13 cellular contexts compared by ENCODE assay signal in the genomic region with DNA sequence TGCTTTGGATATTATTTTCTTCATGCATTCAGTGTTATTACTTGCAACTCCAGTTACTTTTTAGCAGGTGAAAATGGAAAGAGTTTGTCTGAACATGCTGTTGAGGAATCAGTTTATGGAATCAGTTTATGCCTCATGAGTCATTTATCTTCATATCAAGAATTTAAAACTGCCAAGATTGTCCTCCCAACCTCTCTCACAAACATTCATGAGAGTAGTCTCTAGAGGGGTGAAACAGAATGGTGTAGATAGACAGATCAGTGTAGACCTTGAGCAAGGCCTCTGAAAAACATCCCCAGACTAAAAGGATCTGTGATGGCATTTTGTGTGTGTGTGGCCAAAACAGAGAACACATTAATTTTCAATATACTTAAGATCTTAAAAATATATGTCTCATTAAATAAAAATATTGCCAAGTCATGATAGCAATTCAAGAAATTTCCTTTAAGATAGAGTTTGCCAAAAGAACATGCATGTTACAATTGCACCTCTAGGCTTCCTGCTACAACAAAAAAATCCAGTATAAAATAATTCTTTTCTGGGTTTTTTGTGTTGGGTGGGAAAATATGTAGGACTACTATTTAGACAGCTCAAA. TPM values are rescaled to one million over a fixed set of nuclear protein-coding genes. Genes with fewer than 3 reads are reported as not detected.
A peak's percentile ranks its signal among the peaks of the same experiment; 100 is the strongest.
DNase-seq lines count a peak whose midpoint lies in the region; ATAC-seq and TF ChIP-seq lines count a peak whose summit lies in the region.
"Had no signal": no experiment of that assay in that cellular context is flagged by ENCODE, and none has a peak within 500 bp of the region (broad histone marks: within the 10 kb centered on the region; RNA-seq: fewer than 3 reads in every experiment).

No MANE protein-coding gene starts in this region.

- no TSS peak for BruUV-seq in Panc1 (replicated peaks; lab: Mats Ljungman, UMichigan)

- peaks cover 55% of the 10 kb centered on the region for H3K4me1 Mint-ChIP-seq in T-helper 2 cell treated with Interferon-gamma antibody and Interleukin-4, amounts not matched to agents 5 μg/mL and 100 μg/mL, for 36 hours (ENCODE audit: low read depth)
- H3K4me1 Mint-ChIP-seq in dendritic cell treated with granulocyte-macrophage colony-stimulating factor and Interleukin-4, amounts not matched to agents 40 ng/mL and 50 ng/mL, for 4 days (ENCODE audit: low read depth), result peaks cover 40% of the 10 kb centered on the region

- H3K9me3 Mint-ChIP-seq in T-helper 2 cell treated with Interferon-gamma antibody and Interleukin-4, amounts not matched to agents 5 μg/mL and 100 μg/mL, for 36 hours, result no peaks in the 10 kb centered on the region
- H3K9me3 Mint-ChIP-seq in dendritic cell treated with granulocyte-macrophage colony-stimulating factor and Interleukin-4, amounts not matched to agents 40 ng/mL and 50 ng/mL, for 4 days, result no peaks in the 10 kb centered on the region

- H3K9me3 ChIP-seq in Panc1 (ENCODE audit: control insufficient read depth, insufficient read depth, low read depth, low read length), result no peaks in the 10 kb centered on the region
- H3K9me3 ChIP-seq in right cardiac atrium (ENCODE audit: control insufficient read depth, low read length), result no peaks in the 10 kb centered on the region
- no peaks in the 10 kb centered on the region for H3K9me3 ChIP-seq in Peyer's patch
- H3K9me3 ChIP-seq: gastroesophageal sphincter had no signal

- in situ Hi-C loops in Panc1 (cut with HindIII; ENCODE audit: low pct_unique_long_range_greater_than_20kb, low sequenced_read_pairs), result no loop called here

- H3K36me3 ChIP-seq in Panc1 (ENCODE audit: control insufficient read depth, insufficient read depth, low read length), result peaks cover 20% of the 10 kb centered on the region
- peaks cover 0 to 9% (median 0%) of the 10 kb centered on the region in 3 donors for H3K36me3 ChIP-seq in Peyer's patch

- H3K27ac ChIP-seq in Panc1 (ENCODE audit: low read length) (peak overlapping the region; percentile 26), right cardiac atrium (ENCODE audit: low read length) (no peak overlapping the region), Peyer's patch (no peak overlapping the region)
- H3K27ac ChIP-seq: gastroesophageal sphincter had no signal

- H3K27ac Mint-ChIP-seq in T-helper 2 cell treated with Interferon-gamma antibody and Interleukin-4, amounts not matched to agents 5 μg/mL and 100 μg/mL, for 36 hours, result peak overlapping the region; percentile 72
- no peak overlapping the region for H3K27ac Mint-ChIP-seq in dendritic cell treated with granulocyte-macrophage colony-stimulating factor and Interleukin-4, amounts not matched to agents 40 ng/mL and 50 ng/mL, for 4 days

- peaks cover 18% of the 10 kb centered on the region for H3K4me1 ChIP-seq in Panc1 (ENCODE audit: control insufficient read depth, insufficient read depth, low read length)
- peaks cover 4% of the 10 kb centered on the region for H3K4me1 ChIP-seq in right cardiac atrium (ENCODE audit: control insufficient read depth, insufficient read depth, low read length)
- no peaks in the 10 kb centered on the region for H3K4me1 ChIP-seq in Peyer's patch

- H3K36me3 Mint-ChIP-seq in T-helper 2 cell treated with Interferon-gamma antibody and Interleukin-4, amounts not matched to agents 5 μg/mL and 100 μg/mL, for 36 hours (ENCODE audit: low read depth), result peaks cover 58% of the 10 kb centered on the region
- H3K36me3 Mint-ChIP-seq in dendritic cell treated with granulocyte-macrophage colony-stimulating factor and Interleukin-4, amounts not matched to agents 40 ng/mL and 50 ng/mL, for 4 days (ENCODE audit: low read depth), result peaks cover 69% of the 10 kb centered on the region

- H3K4me3 Mint-ChIP-seq in T-helper 2 cell treated with Interferon-gamma antibody and Interleukin-4, amounts not matched to agents 5 μg/mL and 100 μg/mL, for 36 hours, result peak overlapping the region; percentile 77
- H3K4me3 Mint-ChIP-seq in dendritic cell treated with granulocyte-macrophage colony-stimulating factor and Interleukin-4, amounts not matched to agents 40 ng/mL and 50 ng/mL, for 4 days, result peak overlapping the region; percentile 40

- H3K4me3 ChIP-seq in Panc1 (ENCODE audit: low read depth in 2 of 2, low read length in 2 of 2), result no peak overlapping the region; a peak in 1 of 4 replicates
- peak overlapping the region; percentile 16 for H3K4me3 ChIP-seq in retinal pigment epithelial cell (ENCODE audit: low read length)
- no peak overlapping the region for H3K4me3 ChIP-seq in right cardiac atrium (ENCODE audit: low read length)
- no peak overlapping the region for H3K4me3 ChIP-seq in Peyer's patch
- H3K4me3 ChIP-seq: gastroesophageal sphincter had no signal

- CTCF ChIA-PET in Panc1 (lab: Charles Lee), result no interaction called here

- POLR2A ChIA-PET in Panc1 (lab: Charles Lee), result no interaction called here

- TF ChIP-seq CTCF in Panc1 (IDR thresholded peaks at IDR 0.05) (no peak), retinal pigment epithelial cell (conservative IDR thresholded peaks at IDR 0.05; ENCODE audit: low read depth, low read length) (no peak), Peyer's patch (IDR thresholded peaks at IDR 0.05) (no peak)

- no peaks in the 10 kb centered on the region for H3K27me3 Mint-ChIP-seq in T-helper 2 cell treated with Interferon-gamma antibody and Interleukin-4, amounts not matched to agents 5 μg/mL and 100 μg/mL, for 36 hours (ENCODE audit: low read depth)
- H3K27me3 Mint-ChIP-seq in dendritic cell treated with granulocyte-macrophage colony-stimulating factor and Interleukin-4, amounts not matched to agents 40 ng/mL and 50 ng/mL, for 4 days, result no peaks in the 10 kb centered on the region

- TF ChIP-seq POLR2A in Peyer's patch (IDR thresholded peaks at IDR 0.05), result no peak

- ATAC-seq in Panc1 (no peak), right cardiac atrium (no peak)
- ATAC-seq: gastroesophageal sphincter had no signal

- no peak for DNase-seq in T-helper 2 cell treated with Interferon-gamma antibody and Interleukin-4, amounts not matched to agents 5 μg/mL and 100 μg/mL, for 36 hours (ENCODE audit: low spot score)
- DNase-seq in T-helper 2 cell, result no peak
- no peak for DNase-seq in Panc1 (ENCODE audit: low read depth, low spot score)
- DNase-seq in retinal pigment epithelial cell (ENCODE audit: low read depth), result no peak
- no peak for DNase-seq in SKM-1 (lab: John Stamatoyannopoulos, UW; ENCODE audit: unreplicated experiment)
- DNase-seq in right cardiac atrium, result no peak
- no peak for DNase-seq in Peyer's patch
- DNase-seq: activated CD8-positive, alpha-beta memory T cell treated with anti-CD3 and anti-CD28 coated beads, Interleukin-2, amount 50 U/mL, for 48 hours; cerebellar nuclear complex; NCI-H1436 treated with DMSO at 0.1 percent for 48 hours; T-helper 9 cell had no signal

- intact Hi-C loops in Panc1 (cut with micrococcal nuclease; ENCODE audit: unreplicated experiment), result no loop called here
- intact Hi-C loops in dendritic cell treated with granulocyte-macrophage colony-stimulating factor and Interleukin-4, amounts not matched to agents 40 ng/mL and 50 ng/mL, for 4 days (cut with micrococcal nuclease), result loop anchor here (10.0 kb wide), 1 partner anchor 852 kb away; no protein-coding TSS in a partner anchor
- intact Hi-C loops in right cardiac atrium (cut with DNase I), result no loop called here

- no peaks in the 10 kb centered on the region for H3K27me3 ChIP-seq in Panc1 (ENCODE audit: control insufficient read depth, insufficient read depth, low read length)
- no peaks in the 10 kb centered on the region for H3K27me3 ChIP-seq in right cardiac atrium (ENCODE audit: control insufficient read depth, insufficient read depth)
- H3K27me3 ChIP-seq in Peyer's patch, result no peaks in the 10 kb centered on the region
- H3K27me3 ChIP-seq: gastroesophageal sphincter had no signal

RNA-seq across cellular contexts. Expression of a gene that starts 5.0 kb away (rescaled TPM):
- total RNA-seq in Panc1 (2021; ENCODE audit: unreplicated experiment) (72.0 TPM), right cardiac atrium (100 to 1,000 TPM in 1 of 4 donors, 10 to 100 TPM in 3; 46.7 to 120 (median 83.4) TPM), Peyer's patch (100 to 1,000 TPM in 1 of 4 donors, 10 to 100 TPM in 3; 13.5 to 223 (median 40.3) TPM)
- polyA plus RNA-seq in Panc1 (2012; ENCODE audit: insufficient read length), result 34.8 TPM
- 139 TPM for polyA plus RNA-seq in right cardiac atrium
